Comparison of ENCODE assay signal across 24 cellular contexts in the genomic region with DNA sequence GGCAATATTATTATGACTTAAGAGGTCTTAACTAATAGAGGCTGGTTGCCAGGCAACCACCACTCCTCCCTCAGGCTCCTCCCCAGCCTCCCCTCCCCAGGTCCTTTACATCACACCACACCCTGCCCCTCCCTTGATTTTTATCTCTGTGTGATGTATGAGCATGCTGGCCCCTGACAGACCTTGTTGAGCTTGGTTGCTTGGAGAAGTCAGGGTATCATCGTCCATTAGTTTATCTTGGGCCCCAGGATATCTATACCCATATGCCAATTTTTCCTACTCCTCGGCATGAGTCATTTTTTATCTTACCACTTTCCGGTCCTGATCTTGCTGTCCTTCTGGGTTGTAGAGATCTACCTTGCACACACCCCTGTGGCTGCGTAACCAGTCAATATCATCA. TPM values are rescaled to one million over a fixed set of nuclear protein-coding genes. Genes with fewer than 3 reads are reported as not detected.
"Had no signal": no experiment of that assay in that cellular context is flagged by ENCODE, and none has a peak within 500 bp of the region (broad histone marks: within the 10 kb centered on the region; RNA-seq: fewer than 3 reads in every experiment).

No MANE protein-coding gene starts in this region.

- H3K27ac ChIP-seq: gastrocnemius medialis, prostate gland, tibial nerve, uterus had no signal

- H3K4me3 ChIP-seq: gastrocnemius medialis, prostate gland, tibial nerve, uterus had no signal

- FAIRE-seq: endometrium, TTC549 had no signal

- H3K36me3 ChIP-seq: gastrocnemius medialis, prostate gland, tibial nerve, uterus had no signal

- H3K9me3 ChIP-seq: gastrocnemius medialis, prostate gland, tibial nerve, uterus had no signal

- DNase-seq: activated CD4-positive, alpha-beta T cell treated with anti-CD3 and anti-CD28 coated beads for 48 hours; activated CD4-positive, CD25-positive, alpha-beta regulatory T cell; activated CD8-positive, alpha-beta T cell treated with anti-CD3 and anti-CD28 coated beads for 36 hours; activated naive CD4-positive, alpha-beta T cell; activated T-cell treated with anti-CD3 and anti-CD28 coated beads, Interleukin-2, amount 50 U/mL, for 1 hour; aorta; cortex of kidney; gastrocnemius medialis; head of caudate nucleus; left ventricle myocardium superior; naive thymus-derived CD4-positive, alpha-beta T cell; right cardiac atrium; stimulated activated CD4-positive, alpha-beta T cell treated with anti-CD3 and anti-CD28 coated beads, Interleukin-15, amount 100 ng/mL, for 24 hours; stimulated activated CD4-positive, alpha-beta T cell treated with anti-CD3 and anti-CD28 coated beads, Interleukin-2, amount 100 ng/mL, for 48 hours; uterus had no signal

- H3K4me1 ChIP-seq: gastrocnemius medialis, prostate gland, tibial nerve, uterus had no signal

- H3K27me3 ChIP-seq: gastrocnemius medialis, uterus had no signal

- ATAC-seq: activated CD8-positive, alpha-beta T cell treated with anti-CD3 and anti-CD28 coated beads for 36 hours; activated T-helper 17 cell treated with anti-CD3 and anti-CD28 coated beads, Interleukin-2, amount 50 U/mL, for 72 hours; esophagus mucosa; gastrocnemius medialis; left ventricle myocardium superior; naive thymus-derived CD4-positive, alpha-beta T cell; right cardiac atrium had no signal

RNA-seq across cellular contexts. Expression of a gene that starts 2.5 kb away (rescaled TPM):
- total RNA-seq: activated CD8-positive, alpha-beta T cell treated with anti-CD3 and anti-CD28 coated beads for 36 hours; activated T-helper 17 cell treated with anti-CD3 and anti-CD28 coated beads, Interleukin-2, amount 50 U/mL, for 72 hours; aorta; esophagus mucosa; gastrocnemius medialis; kidney epithelial cell; left ventricle myocardium superior; mucosa of gallbladder; naive thymus-derived CD4-positive, alpha-beta T cell; osteocyte; right cardiac atrium; tibial nerve; uterus had no signal
- polyA plus RNA-seq: aorta; naive thymus-derived CD4-positive, alpha-beta T cell; right cardiac atrium had no signal

RNA-seq across cellular contexts. Expression of a gene that starts 6.2 kb away (rescaled TPM):
- polyA plus RNA-seq: aorta had no signal
